In genomic region chr2:136101042-136101441, GRCh38 we compare ENCODE assay signal across 18 cellular contexts. TPM values are rescaled to one million over a fixed set of nuclear protein-coding genes. Genes with fewer than 3 reads are reported as not detected.
"Had no signal": no experiment of that assay in that cellular context is flagged by ENCODE, and none has a peak within 500 bp of the region (broad histone marks: within the 10 kb centered on the region; RNA-seq: fewer than 3 reads in every experiment).

No MANE protein-coding gene starts in this region.

- H3K4me1 ChIP-seq: adrenal gland, esophagus muscularis mucosa, gastroesophageal sphincter, upper lobe of right lung had no signal

- ATAC-seq: activated T-cell treated with anti-CD3 and anti-CD28 coated beads, Interleukin-2, amount 50 U/mL, for 4 hours; gastroesophageal sphincter; heart right ventricle; left lung; SK-N-SH treated with all-trans-retinoic acid at 6 μM for 48 hours; T-cell; upper lobe of right lung had no signal

- H3K27me3 Mint-ChIP-seq: activated B cell treated with CpG ODN at 0.5 μM for 24 hours; dendritic cell treated with granulocyte-macrophage colony-stimulating factor and Interleukin-4, amounts not matched to agents 40 ng/mL and 50 ng/mL, for 4 days; T-cell had no signal

- DNase-seq: activated B cell treated with CpG ODN at 0.5 μM for 24 hours; activated gamma-delta T cell treated with Interleukin-2 at 50 U/mL for 16 hours; activated T-cell treated with anti-CD3 and anti-CD28 coated beads, Interleukin-2, amount 50 U/mL, for 4 hours; adrenal gland; effector CD8-positive, alpha-beta T cell; heart right ventricle; left lung; stimulated activated CD4-positive, alpha-beta T cell treated with anti-CD3 and anti-CD28 coated beads, Interleukin-2, amount 100 ng/mL, for 24 hours; T-cell; upper lobe of right lung had no signal

- H3K36me3 Mint-ChIP-seq: mesothelial cell of epicardium, T-cell had no signal

- H3K9me3 Mint-ChIP-seq: activated T-cell treated with anti-CD3 and anti-CD28 coated beads, Interleukin-2, amount 50 U/mL, for 4 hours; dendritic cell treated with granulocyte-macrophage colony-stimulating factor and Interleukin-4, amounts not matched to agents 40 ng/mL and 50 ng/mL, for 4 days; mesothelial cell of epicardium had no signal

- H3K4me3 ChIP-seq: adrenal gland, esophagus muscularis mucosa, gastroesophageal sphincter, heart right ventricle, left lung, thoracic aorta, upper lobe of right lung had no signal

- H3K4me1 Mint-ChIP-seq: activated B cell treated with CpG ODN at 0.5 μM for 24 hours, mesothelial cell of epicardium had no signal

- H3K9me3 ChIP-seq: adrenal gland, esophagus muscularis mucosa, gastroesophageal sphincter, heart right ventricle, left lung, thoracic aorta, upper lobe of right lung had no signal

- H3K4me3 Mint-ChIP-seq: activated B cell treated with CpG ODN at 0.5 μM for 24 hours; activated T-cell treated with anti-CD3 and anti-CD28 coated beads, Interleukin-2, amount 50 U/mL, for 4 hours; dendritic cell treated with granulocyte-macrophage colony-stimulating factor and Interleukin-4, amounts not matched to agents 40 ng/mL and 50 ng/mL, for 4 days; mesothelial cell of epicardium; T-cell had no signal

- H3K27me3 ChIP-seq: adrenal gland, esophagus muscularis mucosa, gastroesophageal sphincter, heart right ventricle, left lung, upper lobe of right lung had no signal

- H3K27ac ChIP-seq: adrenal gland, esophagus muscularis mucosa, gastroesophageal sphincter, heart right ventricle, left lung, thoracic aorta, upper lobe of right lung had no signal

- H3K27ac Mint-ChIP-seq: activated B cell treated with CpG ODN at 0.5 μM for 24 hours; dendritic cell treated with granulocyte-macrophage colony-stimulating factor and Interleukin-4, amounts not matched to agents 40 ng/mL and 50 ng/mL, for 4 days; mesothelial cell of epicardium; progenitor cell of endocrine pancreas; T-cell had no signal

- H3K36me3 ChIP-seq: adrenal gland, esophagus muscularis mucosa, gastroesophageal sphincter, heart right ventricle, left lung, thoracic aorta, upper lobe of right lung had no signal

RNA-seq across cellular contexts. Expression of gene CXCR4, which starts 16.9 kb away (rescaled TPM):
- total RNA-seq: chondrocyte had no signal
